ENCODE assay signal across 11 cellular contexts in genomic region chr20:54746796-54747195, GRCh38.
"Had no signal": no experiment of that assay in that cellular context is flagged by ENCODE, and none has a peak within 500 bp of the region (broad histone marks: within the 10 kb centered on the region; RNA-seq: fewer than 3 reads in every experiment).

No MANE protein-coding gene starts in this region.

- H3K27ac ChIP-seq: GM23248 had no signal

- H3K36me3 ChIP-seq: HAP-1 had no signal

- H3K4me1 ChIP-seq: HAP-1 had no signal

- FAIRE-seq: H1, H54 had no signal

- H3K4me3 ChIP-seq: GM23248, GM23338, HAP-1 had no signal

- ATAC-seq: GM23338, HCT116 had no signal

- DNase-seq: GM23248, GOT3, H7, H9, HCEC 1CT, HFFc6 had no signal

- H3K9me3 ChIP-seq: HAP-1 had no signal
